Comparison of ENCODE assay signal across 8 cellular contexts in the genomic region with DNA sequence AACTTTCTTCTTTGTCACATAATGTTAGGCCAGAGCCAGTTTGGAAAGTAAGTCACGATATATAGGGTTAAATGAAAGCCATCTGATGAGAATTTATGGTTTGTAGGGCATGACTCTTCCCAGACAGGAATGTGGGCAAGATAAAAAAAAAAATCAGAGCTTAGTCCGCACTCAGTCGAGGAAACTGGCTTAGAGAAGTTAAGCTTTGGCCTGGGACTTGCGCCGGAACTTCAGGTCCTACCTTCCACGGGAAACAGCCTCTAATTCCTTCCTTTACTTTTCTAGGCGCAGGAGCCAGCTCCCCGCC. TPM values are rescaled to one million over a fixed set of nuclear protein-coding genes. Genes with fewer than 3 reads are reported as not detected.
A peak's percentile ranks its signal among the peaks of the same experiment; 100 is the strongest.
DNase-seq lines count a peak whose midpoint lies in the region; ATAC-seq and TF ChIP-seq lines count a peak whose summit lies in the region.

No MANE protein-coding gene starts in this region.

- H3K27me3 Mint-ChIP-seq in IgD-negative memory B cell, result no peaks in the 10 kb centered on the region
- no peaks in the 10 kb centered on the region for H3K27me3 Mint-ChIP-seq in central memory CD8-positive, alpha-beta T cell

- H3K27ac ChIP-seq in A673 (ENCODE audit: low read depth, low read length, poor library complexity, severe bottlenecking), result peak overlapping the region; percentile 98
- H3K27ac ChIP-seq in muscle layer of colon (ENCODE audit: low read depth, low read length), result peak overlapping the region; percentile 87

- CTCF ChIA-PET in A673 (lab: Charles Lee), result no interaction called here

- H3K9ac ChIP-seq in muscle layer of colon (ENCODE audit: low read length), result peak overlapping the region; percentile 76

- POLR2A ChIA-PET in A673 (lab: Charles Lee; ENCODE audit: low non-redundant PET), result no interaction called here

- no peaks in the 10 kb centered on the region for H3K36me3 Mint-ChIP-seq in IgD-negative memory B cell
- peaks cover 18% of the 10 kb centered on the region for H3K36me3 Mint-ChIP-seq in central memory CD8-positive, alpha-beta T cell (ENCODE audit: insufficient read depth)

- H3K4me1 ChIP-seq in A673 (ENCODE audit: insufficient read depth, low read length, poor library complexity, severe bottlenecking) (peaks cover 7% of the 10 kb centered on the region), muscle layer of colon (ENCODE audit: insufficient read depth, low read length) (peaks cover 27% of the 10 kb centered on the region)

- peak overlapping the region; percentile 89 to 97 (median 94) for H3K4me3 Mint-ChIP-seq in IgD-negative memory B cell
- peak overlapping the region; percentile 91 for H3K4me3 Mint-ChIP-seq in central memory CD8-positive, alpha-beta T cell

- intact Hi-C loops in A673 (cut with micrococcal nuclease; ENCODE audit: unreplicated experiment), result no loop called here

- H3K9me3 ChIP-seq in A673 (ENCODE audit: low read depth, low read length, poor library complexity, severe bottlenecking), result no peaks in the 10 kb centered on the region
- H3K9me3 ChIP-seq in muscle layer of colon (ENCODE audit: low read length), result no peaks in the 10 kb centered on the region

- ATAC-seq in central memory CD8-positive, alpha-beta T cell (replicated peaks; ENCODE audit: extremely low read depth, poor library complexity, severe bottlenecking), result no peak
- no peak for ATAC-seq in HG03520 (IDR thresholded peaks at IDR 0.05; ENCODE audit: unreplicated experiment)

- H3K36me3 ChIP-seq in A673 (ENCODE audit: insufficient read depth, low read length, poor library complexity, severe bottlenecking), result no peaks in the 10 kb centered on the region
- H3K36me3 ChIP-seq in muscle layer of colon (ENCODE audit: insufficient read depth, low read length), result no peaks in the 10 kb centered on the region

- H3K27me3 ChIP-seq in A673 (replicated peaks; ENCODE audit: insufficient read depth, low read depth, low read length, poor library complexity) (no peaks in the 10 kb centered on the region), muscle layer of colon (ENCODE audit: control insufficient read depth in 1 of 2, insufficient read depth in 2 of 2, low read length in 2 of 2) (no peaks in the 10 kb centered on the region)

- no peaks in the 10 kb centered on the region for H3K9me3 Mint-ChIP-seq in IgD-negative memory B cell
- H3K9me3 Mint-ChIP-seq in central memory CD8-positive, alpha-beta T cell, result no peaks in the 10 kb centered on the region

- TF ChIP-seq CTCF in A673 (conservative IDR thresholded peaks at IDR 0.05; ENCODE audit: low read depth, low read length), result no peak

- DNase-seq in A673 (ENCODE audit: low spot score) (no peak), NCI-H446 (lab: John Stamatoyannopoulos, UW) (no peak), midbrain (lab: John Stamatoyannopoulos, UW) (no peak), NCI-H2107 treated with DMSO at 0.1 percent for 48 hours (lab: John Stamatoyannopoulos, UW; ENCODE audit: unreplicated experiment) (no peak)
- no peak for DNase-seq in central memory CD8-positive, alpha-beta T cell (ENCODE audit: low spot score in 2 of 2)

- TSS peak; percentile 51 for BruUV-seq in A673 (replicated peaks; lab: Mats Ljungman, UMichigan)

- H3K27ac Mint-ChIP-seq in IgD-negative memory B cell, result peak overlapping the region; percentile 93 to 98 (median 95)
- peak overlapping the region; percentile 97 for H3K27ac Mint-ChIP-seq in central memory CD8-positive, alpha-beta T cell (ENCODE audit: low read depth)

- H3K4me1 Mint-ChIP-seq in IgD-negative memory B cell, result peaks cover 29 to 44% (median 29%) of the 10 kb centered on the region in 3 donors
- peaks cover 31% of the 10 kb centered on the region for H3K4me1 Mint-ChIP-seq in central memory CD8-positive, alpha-beta T cell

- H3K4me3 ChIP-seq in A673 (ENCODE audit: low read depth, low read length, poor library complexity, severe bottlenecking) (peak overlapping the region; percentile 70), muscle layer of colon (ENCODE audit: low read depth in 1 of 2, low read length in 2 of 2) (peak overlapping the region; percentile 91 to 99)

RNA-seq across cellular contexts. Expression of a gene that starts 0.5 kb away (rescaled TPM):
- 28.6 and 34.2 TPM in 2 replicates for total RNA-seq in A673 (2021)
- 7.6 TPM for polyA plus RNA-seq in IgD-negative memory B cell

RNA-seq across cellular contexts. Expression of a gene that starts 1.0 kb away (rescaled TPM):
- total RNA-seq in A673 (2021), result 38.6 and 40.8 TPM in 2 replicates
- polyA plus RNA-seq in IgD-negative memory B cell, result 4.1 TPM
